ENCODE assay signal across 19 cellular contexts in genomic region chr1:44033756-44034155, GRCh38. TPM values are rescaled to one million over a fixed set of nuclear protein-coding genes. Genes with fewer than 3 reads are reported as not detected.
DNase-seq lines count a peak whose midpoint lies in the region; ATAC-seq, FAIRE-seq and TF ChIP-seq lines count a peak whose summit lies in the region.
"Had no signal": no experiment of that assay in that cellular context is flagged by ENCODE, and none has a peak within 500 bp of the region (broad histone marks: within the 10 kb centered on the region; RNA-seq: fewer than 3 reads in every experiment).

No MANE protein-coding gene starts in this region.

- H2BK5ac ChIP-seq in mesendoderm (ENCODE audit: low read length), result no peak overlapping the region

- no peak for ATAC-seq in GM23338
- ATAC-seq in stimulated activated naive B cell treated with anti-CD40 and anti-IgM and Interleukin-4, amounts not matched to agents 10 μg/mL and 1 μg/mL and 100 μg/mL, for 72 hours (replicated peaks), result no peak
- ATAC-seq in stimulated activated naive CD8-positive, alpha-beta T cell treated with anti-CD3 and anti-CD28 coated beads, Interleukin-15, Interleukin-2, amounts not matched to agents 100 U/mL and 50 U/mL, for 24 hours, result no peak

- H2BK120ac ChIP-seq in mesendoderm (ENCODE audit: low read depth, low read length), result no peak overlapping the region

- peaks cover 21% of the 10 kb centered on the region for H3F3A ChIP-seq in GM23338 (replicated peaks; ENCODE audit: low read depth)

- H3K56ac ChIP-seq in mesendoderm (ENCODE audit: low read length), result peak overlapping the region; percentile 49

- H3K4me2 ChIP-seq in GM23338 (peak overlapping the region; percentile 90; the same call in 1 of the 2 replicates), mesendoderm (ENCODE audit: low read length) (no peak overlapping the region)

- DNase-seq in GM23338 (ENCODE audit: low spot score) (no peak), ascending aorta (ENCODE audit: low spot score in 2 of 2) (no peak), mesendoderm (no peak), small intestine (no peak), GM19239 (ENCODE audit: insufficient read length, low spot score) (no peak)
- no peak for DNase-seq in stimulated activated naive B cell treated with anti-CD40 and anti-IgM and Interleukin-4, amounts not matched to agents 10 μg/mL and 1 μg/mL and 100 μg/mL, for 72 hours
- DNase-seq in stimulated activated naive CD8-positive, alpha-beta T cell treated with anti-CD3 and anti-CD28 coated beads, Interleukin-15, Interleukin-2, amounts not matched to agents 100 U/mL and 50 U/mL, for 24 hours, result no peak
- no peak for DNase-seq in activated CD4-positive, alpha-beta T cell treated with anti-CD3 and anti-CD28 coated beads for 1 hour
- DNase-seq: AML-193; CD4-positive, CD25-positive, alpha-beta regulatory T cell; DND-41; GF-D8; MM.1S; NCI-H1105; NCI-H187; NCI-H2171; NCI-H510A; Peyer's patch; SHP77 had no signal

- no peak overlapping the region for H3K27ac Mint-ChIP-seq in GM23338
- H3K27ac Mint-ChIP-seq in stimulated activated naive B cell treated with anti-CD40 and anti-IgM and Interleukin-4, amounts not matched to agents 10 μg/mL and 1 μg/mL and 100 μg/mL, for 72 hours, result peak overlapping the region; percentile 14

- H4K5ac ChIP-seq in mesendoderm (ENCODE audit: low read length), result no peak overlapping the region

- FAIRE-seq in small intestine (lab: Jason Lieb, UNC) (no peak), GM19239 (lab: Jason Lieb, UNC) (no peak)

- no peak overlapping the region for H4K8ac ChIP-seq in mesendoderm (ENCODE audit: low read depth, low read length)

- WGBS in mesendoderm (ENCODE audit: extremely low coverage, insufficient coverage, low lambda C conversion rate), result no CpG with 5 or more reads among the region's 8 CpGs
- WGBS in small intestine, 3 donors, result 78 to 94% (median 85%) methylated on average over 8 of the region's 8 CpGs

- H3K36me3 Mint-ChIP-seq in GM23338 (ENCODE audit: low read depth), result peaks cover 7% of the 10 kb centered on the region
- H3K36me3 Mint-ChIP-seq in stimulated activated naive B cell treated with anti-CD40 and anti-IgM and Interleukin-4, amounts not matched to agents 10 μg/mL and 1 μg/mL and 100 μg/mL, for 72 hours, result no peaks in the 10 kb centered on the region
- H3K36me3 Mint-ChIP-seq: CD4-positive, CD25-positive, alpha-beta regulatory T cell had no signal

- H3K9me3 Mint-ChIP-seq in GM23338, result peaks cover under 1% of the 10 kb centered on the region; the same call in 1 of the 3 replicates
- no peaks in the 10 kb centered on the region for H3K9me3 Mint-ChIP-seq in stimulated activated naive B cell treated with anti-CD40 and anti-IgM and Interleukin-4, amounts not matched to agents 10 μg/mL and 1 μg/mL and 100 μg/mL, for 72 hours
- H3K9me3 Mint-ChIP-seq: CD4-positive, CD25-positive, alpha-beta regulatory T cell had no signal

- no peak overlapping the region for H3K18ac ChIP-seq in mesendoderm (ENCODE audit: low read length)

- H3K23ac ChIP-seq in mesendoderm (ENCODE audit: low read length), result no peak overlapping the region

- H3K79me2 ChIP-seq in GM23338 (replicated peaks; ENCODE audit: insufficient read depth), result peaks cover 5% of the 10 kb centered on the region
- peaks cover 1% of the 10 kb centered on the region for H3K79me2 ChIP-seq in mesendoderm (ENCODE audit: control insufficient read depth, insufficient read depth, low read length)

- H3K36me3 ChIP-seq in GM23338 (ENCODE audit: insufficient read depth) (no peaks in the 10 kb centered on the region), ascending aorta (no peaks in the 10 kb centered on the region), mesendoderm (ENCODE audit: control insufficient read depth, insufficient read depth, low read length) (no peaks in the 10 kb centered on the region), small intestine (ENCODE audit: control insufficient read depth in 2 of 2, insufficient read depth in 2 of 2, low read length in 2 of 2) (no peaks in the 10 kb centered on the region)
- H3K36me3 ChIP-seq: Peyer's patch had no signal

- H3K9me3 ChIP-seq in ascending aorta (no peaks in the 10 kb centered on the region), small intestine (ENCODE audit: control insufficient read depth, low read depth) (no peaks in the 10 kb centered on the region)
- H3K9me3 ChIP-seq: Peyer's patch had no signal

- peaks cover 37% of the 10 kb centered on the region for H3K4me1 Mint-ChIP-seq in GM23338
- peaks cover 19 to 31% of the 10 kb centered on the region in 2 donors for H3K4me1 Mint-ChIP-seq in stimulated activated naive B cell treated with anti-CD40 and anti-IgM and Interleukin-4, amounts not matched to agents 10 μg/mL and 1 μg/mL and 100 μg/mL, for 72 hours

- no peak overlapping the region for H3K27ac ChIP-seq in GM23338 (ENCODE audit: low read depth)
- peak overlapping the region; percentile 25 to 52 for H3K27ac ChIP-seq in ascending aorta
- H3K27ac ChIP-seq in mesendoderm (ENCODE audit: low read depth, low read length), result no peak overlapping the region
- no peak overlapping the region for H3K27ac ChIP-seq in small intestine (ENCODE audit: low read depth in 1 of 2, low read length in 1 of 2)

- H2AK5ac ChIP-seq in mesendoderm (ENCODE audit: low read length), result no peak overlapping the region

- H3K4ac ChIP-seq in mesendoderm (ENCODE audit: low read depth, low read length), result no peak overlapping the region

- peaks cover 5% of the 10 kb centered on the region for H3K79me1 ChIP-seq in mesendoderm (ENCODE audit: low read length)

- H3K27me3 ChIP-seq in GM23338 (ENCODE audit: insufficient read depth) (no peaks in the 10 kb centered on the region), ascending aorta (no peaks in the 10 kb centered on the region), mesendoderm (ENCODE audit: insufficient read depth, low read length, poor library complexity) (no peaks in the 10 kb centered on the region), small intestine (ENCODE audit: control insufficient read depth in 2 of 2, insufficient read depth in 2 of 2, low read length in 2 of 2) (no peaks in the 10 kb centered on the region)
- H3K27me3 ChIP-seq: Peyer's patch had no signal

- TF ChIP-seq CTCF in GM23338 (conservative IDR thresholded peaks at IDR 0.05; ENCODE audit: low read depth in 2 of 2) (no peak), ascending aorta (IDR thresholded peaks at IDR 0.05) (no peak)

- H3K9me2 ChIP-seq in GM23338 (ENCODE audit: insufficient read depth), result no peaks in the 10 kb centered on the region

- peaks cover 6% of the 10 kb centered on the region for H3K27me3 Mint-ChIP-seq in GM23338 (ENCODE audit: insufficient read depth, low read depth, poor library complexity)
- H3K27me3 Mint-ChIP-seq in stimulated activated naive B cell treated with anti-CD40 and anti-IgM and Interleukin-4, amounts not matched to agents 10 μg/mL and 1 μg/mL and 100 μg/mL, for 72 hours, result no peaks in the 10 kb centered on the region

- no peak overlapping the region for H3K4me3 Mint-ChIP-seq in GM23338
- H3K4me3 Mint-ChIP-seq in stimulated activated naive B cell treated with anti-CD40 and anti-IgM and Interleukin-4, amounts not matched to agents 10 μg/mL and 1 μg/mL and 100 μg/mL, for 72 hours, result no peak overlapping the region

- no peaks in the 10 kb centered on the region; the same call in 1 of the 2 replicates for H4K20me1 ChIP-seq in GM23338 (replicated peaks; ENCODE audit: insufficient read depth)

- H2BK15ac ChIP-seq in mesendoderm (replicated peaks; ENCODE audit: low read depth), result no peak overlapping the region

- H3K9ac ChIP-seq in mesendoderm (ENCODE audit: low read length), result no peak overlapping the region

- no peak overlapping the region for H2AFZ ChIP-seq in GM23338

- H3K4me3 ChIP-seq in GM23338 (no peak overlapping the region), ascending aorta (no peak overlapping the region), mesendoderm (ENCODE audit: low read length) (no peak overlapping the region), small intestine (ENCODE audit: low read depth in 1 of 2, low read length in 2 of 2) (no peak overlapping the region)
- H3K4me3 ChIP-seq: Peyer's patch had no signal

- intact Hi-C loops in ascending aorta (cut with DNase I), result loop anchor here (10.0 kb wide), 1 partner anchor 499 kb away; the partner anchor contains the start of gene PTPRF

- peaks cover 24% of the 10 kb centered on the region for H3K4me1 ChIP-seq in GM23338 (ENCODE audit: insufficient read depth)
- peaks cover 17 to 32% of the 10 kb centered on the region in 2 donors for H3K4me1 ChIP-seq in ascending aorta
- H3K4me1 ChIP-seq in mesendoderm (ENCODE audit: control insufficient read depth, low read depth, low read length), result peaks cover 12% of the 10 kb centered on the region
- peaks cover 6 to 9% of the 10 kb centered on the region in 2 donors for H3K4me1 ChIP-seq in small intestine (ENCODE audit: control insufficient read depth in 2 of 2, insufficient read depth in 1 of 2, low read depth in 1 of 2, low read length in 1 of 2)

TF ChIP-seq in GM23338, 12 proteins besides CTCF, POLR2A, EP300 and RAD21 (continues in another document):
- TF ChIP-seq EZH2 (IDR thresholded peaks at IDR 0.05; ENCODE audit: low read depth, unreplicated experiment) (no peak), POLR2AphosphoS5 (IDR thresholded peaks at IDR 0.05; ENCODE audit: low read depth) (no peak)

RNA-seq across cellular contexts. Expression of gene SLC6A9, which starts 2.5 kb away (rescaled TPM):
- 14.6 and 20.0 TPM in 2 replicates for total RNA-seq in GM23338 (2014; rRNA removed; shearing (Covaris generic))
- polyA plus RNA-seq in GM23338 (2016; fragmentation: Nextera tagmentation; extraction: Ambion mirVana) (12.2 and 14.4 TPM in 2 replicates), small intestine (10 to 100 TPM in 1 of 3 donors, 1 to 10 TPM in 1, under 1 TPM in 1; 0.81 to 15.7 (median 1.6) TPM)
- 4.7 TPM for total RNA-seq in ascending aorta
- polyA plus RNA-seq in mesendoderm (2013, experiment 1 of 2), result 16.1 TPM
- polyA plus RNA-seq in mesendoderm (2013, experiment 2 of 2), result 15.8 TPM

RNA-seq across cellular contexts. Expression of gene CCDC24, which starts 42.4 kb away (rescaled TPM):
- total RNA-seq in GM23338 (2014; rRNA removed; shearing (Covaris generic)), result 8.3 and 9.5 TPM in 2 replicates
- 13.4 and 17.2 TPM in 2 replicates for polyA plus RNA-seq in GM23338 (2016; fragmentation: Nextera tagmentation; extraction: Ambion mirVana)
- total RNA-seq in ascending aorta, result 4.8 TPM
- polyA plus RNA-seq in mesendoderm (2013, experiment 1 of 2), result 4.0 TPM
- polyA plus RNA-seq in mesendoderm (2013, experiment 2 of 2), result 5.2 TPM
- polyA plus RNA-seq in small intestine, result 10 to 100 TPM in 2 of 3 donors, 1 to 10 TPM in 1; 5.8 to 35.1 (median 20.4) TPM

RNA-seq across cellular contexts. Expression of gene B4GALT2, which starts 54.7 kb away (rescaled TPM):
- 52.7 and 63.1 TPM in 2 replicates for total RNA-seq in GM23338 (2014; rRNA removed; shearing (Covaris generic))
- polyA plus RNA-seq in GM23338 (2016; fragmentation: Nextera tagmentation; extraction: Ambion mirVana) (22.4 and 22.8 TPM in 2 replicates), small intestine (10 to 100 TPM in 2 of 3 donors, 1 to 10 TPM in 1; 8.9 to 31.8 (median 20.0) TPM)
- 93.2 TPM for total RNA-seq in ascending aorta
- polyA plus RNA-seq in mesendoderm (2013, experiment 1 of 2), result 50.4 TPM
- 49.5 TPM for polyA plus RNA-seq in mesendoderm (2013, experiment 2 of 2)

RNA-seq across cellular contexts. Expression of gene ATP6V0B, which starts 59.0 kb away (rescaled TPM):
- total RNA-seq in GM23338 (2014; rRNA removed; shearing (Covaris generic)), result 112 and 116 TPM in 2 replicates
- polyA plus RNA-seq in GM23338 (2016; fragmentation: Nextera tagmentation; extraction: Ambion mirVana) (142 and 149 TPM in 2 replicates), small intestine (100 to 1,000 TPM; 104 to 245 (median 201) TPM)
- total RNA-seq in ascending aorta, result 115 TPM
- polyA plus RNA-seq in mesendoderm (2013, experiment 1 of 2), result 56.2 TPM
- 55.4 TPM for polyA plus RNA-seq in mesendoderm (2013, experiment 2 of 2)

Comparison
In these comparisons a context has a peak if more than half of its experiments do, and no peak if none do; other contexts are left out.
1. H3K27ac ChIP-seq: peak in ascending aorta (2 of 2); none in GM23338 (single experiment), mesendoderm (single experiment) and small intestine (0 of 2).